ENCODE assay signal across 3 cellular contexts in genomic region chr7:79716329-79716728, GRCh38.
TF ChIP-seq lines count a peak whose summit lies in the region.

No MANE protein-coding gene starts in this region.

TF ChIP-seq in HepG2, 621 proteins besides CTCF, POLR2A, EP300 and RAD21 (continued from another document and continues in another):
- TF ChIP-seq PITX1 (CRISPR knock-in tag; IDR thresholded peaks at IDR 0.05) = no peak
- TF ChIP-seq, protein P1, sequence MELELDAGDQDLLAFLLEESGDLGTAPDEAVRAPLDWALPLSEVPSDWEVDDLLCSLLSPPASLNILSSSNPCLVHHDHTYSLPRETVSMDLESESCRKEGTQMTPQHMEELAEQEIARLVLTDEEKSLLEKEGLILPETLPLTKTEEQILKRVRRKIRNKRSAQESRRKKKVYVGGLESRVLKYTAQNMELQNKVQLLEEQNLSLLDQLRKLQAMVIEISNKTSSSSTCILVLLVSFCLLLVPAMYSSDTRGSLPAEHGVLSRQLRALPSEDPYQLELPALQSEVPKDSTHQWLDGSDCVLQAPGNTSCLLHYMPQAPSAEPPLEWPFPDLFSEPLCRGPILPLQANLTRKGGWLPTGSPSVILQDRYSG (CRISPR knock-in tag; IDR thresholded peaks at IDR 0.05) = no peak
- TF ChIP-seq, protein P2, sequence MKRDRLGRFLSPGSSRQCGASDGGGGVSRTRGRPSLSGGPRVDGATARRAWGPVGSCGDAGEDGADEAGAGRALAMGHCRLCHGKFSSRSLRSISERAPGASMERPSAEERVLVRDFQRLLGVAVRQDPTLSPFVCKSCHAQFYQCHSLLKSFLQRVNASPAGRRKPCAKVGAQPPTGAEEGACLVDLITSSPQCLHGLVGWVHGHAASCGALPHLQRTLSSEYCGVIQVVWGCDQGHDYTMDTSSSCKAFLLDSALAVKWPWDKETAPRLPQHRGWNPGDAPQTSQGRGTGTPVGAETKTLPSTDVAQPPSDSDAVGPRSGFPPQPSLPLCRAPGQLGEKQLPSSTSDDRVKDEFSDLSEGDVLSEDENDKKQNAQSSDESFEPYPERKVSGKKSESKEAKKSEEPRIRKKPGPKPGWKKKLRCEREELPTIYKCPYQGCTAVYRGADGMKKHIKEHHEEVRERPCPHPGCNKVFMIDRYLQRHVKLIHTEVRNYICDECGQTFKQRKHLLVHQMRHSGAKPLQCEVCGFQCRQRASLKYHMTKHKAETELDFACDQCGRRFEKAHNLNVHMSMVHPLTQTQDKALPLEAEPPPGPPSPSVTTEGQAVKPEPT (CRISPR knock-in tag; IDR thresholded peaks at IDR 0.05; ENCODE audit: low read depth) = no peak
- TF ChIP-seq ZBTB14 (CRISPR knock-in tag; IDR thresholded peaks at IDR 0.05) = no peak
- TF ChIP-seq, protein P3, sequence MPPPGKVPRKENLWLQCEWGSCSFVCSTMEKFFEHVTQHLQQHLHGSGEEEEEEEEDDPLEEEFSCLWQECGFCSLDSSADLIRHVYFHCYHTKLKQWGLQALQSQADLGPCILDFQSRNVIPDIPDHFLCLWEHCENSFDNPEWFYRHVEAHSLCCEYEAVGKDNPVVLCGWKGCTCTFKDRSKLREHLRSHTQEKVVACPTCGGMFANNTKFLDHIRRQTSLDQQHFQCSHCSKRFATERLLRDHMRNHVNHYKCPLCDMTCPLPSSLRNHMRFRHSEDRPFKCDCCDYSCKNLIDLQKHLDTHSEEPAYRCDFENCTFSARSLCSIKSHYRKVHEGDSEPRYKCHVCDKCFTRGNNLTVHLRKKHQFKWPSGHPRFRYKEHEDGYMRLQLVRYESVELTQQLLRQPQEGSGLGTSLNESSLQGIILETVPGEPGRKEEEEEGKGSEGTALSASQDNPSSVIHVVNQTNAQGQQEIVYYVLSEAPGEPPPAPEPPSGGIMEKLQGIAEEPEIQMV (CRISPR knock-in tag; IDR thresholded peaks at IDR 0.05; ENCODE audit: low read depth) = no peak
- no peak for TF ChIP-seq SALL2 (CRISPR knock-in tag; IDR thresholded peaks at IDR 0.05)
- TF ChIP-seq MAFK (conservative IDR thresholded peaks at IDR 0.05 in 1 of 2, IDR thresholded peaks at IDR 0.05 in 1 of 2; ENCODE audit: low read length in 2 of 2) = peak; percentile 43 to 61
- no peak for TF ChIP-seq KAT7 (CRISPR knock-in tag; IDR thresholded peaks at IDR 0.05; ENCODE audit: borderline replicate concordance)
- no peak for TF ChIP-seq SETDB1 (CRISPR knock-in tag; IDR thresholded peaks at IDR 0.05; ENCODE audit: borderline replicate concordance)
- TF ChIP-seq ZFP37 (CRISPR knock-in tag; IDR thresholded peaks at IDR 0.05; ENCODE audit: borderline replicate concordance) = no peak
- no peak for TF ChIP-seq MTF1 (CRISPR knock-in tag; IDR thresholded peaks at IDR 0.05)
- no peak for TF ChIP-seq TMF1 (CRISPR knock-in tag; IDR thresholded peaks at IDR 0.05; ENCODE audit: low read depth)
- TF ChIP-seq MAFF (IDR thresholded peaks at IDR 0.05; ENCODE audit: low read depth, low read length) = peak; percentile 32; the same call in 1 of the 2 replicates

TF ChIP-seq in HCT116, 20 proteins besides CTCF, POLR2A, EP300 and RAD21 (continued from another document):
- no peak for TF ChIP-seq ZFX (IDR thresholded peaks at IDR 0.05)
- no peak for TF ChIP-seq ATF3 (IDR thresholded peaks at IDR 0.05)
- no peak for TF ChIP-seq CBX3 (IDR thresholded peaks at IDR 0.05; ENCODE audit: low read depth)
- TF ChIP-seq TCF7L2 (IDR thresholded peaks at IDR 0.05; ENCODE audit: borderline replicate concordance, extremely low read depth, insufficient read depth, insufficient read length) = no peak
- TF ChIP-seq EGR1 (IDR thresholded peaks at IDR 0.05; ENCODE audit: low read depth) = no peak
- TF ChIP-seq, protein P4, sequence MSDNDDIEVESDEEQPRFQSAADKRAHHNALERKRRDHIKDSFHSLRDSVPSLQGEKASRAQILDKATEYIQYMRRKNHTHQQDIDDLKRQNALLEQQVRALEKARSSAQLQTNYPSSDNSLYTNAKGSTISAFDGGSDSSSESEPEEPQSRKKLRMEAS (IDR thresholded peaks at IDR 0.05) = no peak
- TF ChIP-seq, protein P5, sequence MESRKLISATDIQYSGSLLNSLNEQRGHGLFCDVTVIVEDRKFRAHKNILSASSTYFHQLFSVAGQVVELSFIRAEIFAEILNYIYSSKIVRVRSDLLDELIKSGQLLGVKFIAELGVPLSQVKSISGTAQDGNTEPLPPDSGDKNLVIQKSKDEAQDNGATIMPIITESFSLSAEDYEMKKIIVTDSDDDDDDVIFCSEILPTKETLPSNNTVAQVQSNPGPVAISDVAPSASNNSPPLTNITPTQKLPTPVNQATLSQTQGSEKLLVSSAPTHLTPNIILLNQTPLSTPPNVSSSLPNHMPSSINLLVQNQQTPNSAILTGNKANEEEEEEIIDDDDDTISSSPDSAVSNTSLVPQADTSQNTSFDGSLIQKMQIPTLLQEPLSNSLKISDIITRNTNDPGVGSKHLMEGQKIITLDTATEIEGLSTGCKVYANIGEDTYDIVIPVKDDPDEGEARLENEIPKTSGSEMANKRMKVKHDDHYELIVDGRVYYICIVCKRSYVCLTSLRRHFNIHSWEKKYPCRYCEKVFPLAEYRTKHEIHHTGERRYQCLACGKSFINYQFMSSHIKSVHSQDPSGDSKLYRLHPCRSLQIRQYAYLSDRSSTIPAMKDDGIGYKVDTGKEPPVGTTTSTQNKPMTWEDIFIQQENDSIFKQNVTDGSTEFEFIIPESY (IDR thresholded peaks at IDR 0.05; ENCODE audit: extremely low read depth, insufficient replicate concordance, low read length) = no peak
- no peak for TF ChIP-seq POLR2AphosphoS5 (IDR thresholded peaks at IDR 0.05; ENCODE audit: low read depth, low read length)
- no peak for TF ChIP-seq SP1 (IDR thresholded peaks at IDR 0.05; ENCODE audit: low read depth)
- no peak for TF ChIP-seq EZH2 (IDR thresholded peaks at IDR 0.05)

TF ChIP-seq in K562, 482 proteins besides CTCF, POLR2A, EP300 and RAD21 (continued from another document):
- no peak for TF ChIP-seq PCBP2 (IDR thresholded peaks at IDR 0.05; ENCODE audit: low read depth, low read length, poor library complexity, severe bottlenecking)
